Comparison of ENCODE assay signal across 8 cellular contexts in genomic region chr20:53592501-53593465, GRCh38. TPM values are rescaled to one million over a fixed set of nuclear protein-coding genes. Genes with fewer than 3 reads are reported as not detected.
DNase-seq lines count a peak whose midpoint lies in the region; ATAC-seq, FAIRE-seq and TF ChIP-seq lines count a peak whose summit lies in the region.
"Not testable (repeated sequence)": the region's sequence is repeated elsewhere in the genome, so short reads cannot be mapped to it uniquely, and the experiment has no call there.

No MANE protein-coding gene starts in this region.

- H3K36me3 ChIP-seq in hepatocyte (replicated peaks; ENCODE audit: insufficient read depth, low read depth); pancreas; upper lobe of right lung: not testable (repeated sequence)

- not testable (repeated sequence) for DNase-seq in GM12864 (ENCODE audit: low read depth)
- peak; percentile 76 for DNase-seq in NCI-H226
- DNase-seq in activated CD4-positive, alpha-beta T cell treated with anti-CD3 and anti-CD28 coated beads, Interleukin-2, amount 50 U/mL, for 1 hour: peak; percentile 43
- DNase-seq in cardiac fibroblast (ENCODE audit: low read depth in 2 of 2): peak; percentile 70 to 83
- peak; percentile 69 for DNase-seq in hepatocyte (ENCODE audit: low spot score)
- peak; percentile 58 to 85 (median 69) for DNase-seq in pancreas
- peak; percentile 81 for DNase-seq in upper lobe of right lung

- not testable (repeated sequence) for H3K27me3 ChIP-seq in hepatocyte, pancreas, upper lobe of right lung

- peak; percentile 23 for ATAC-seq in HG02759 (IDR thresholded peaks at IDR 0.05; ENCODE audit: unreplicated experiment)
- peak; percentile 10 to 24 (median 21) for ATAC-seq in pancreas
- peak; percentile 14 for ATAC-seq in upper lobe of right lung

- peaks cover 40% of the 10 kb centered on the region for H3K4me1 ChIP-seq in hepatocyte (ENCODE audit: insufficient read depth)
- peaks cover 6 to 34% (median 12%) of the 10 kb centered on the region in 3 donors for H3K4me1 ChIP-seq in pancreas
- peaks cover 14% of the 10 kb centered on the region for H3K4me1 ChIP-seq in upper lobe of right lung

- not testable (repeated sequence) for H2AFZ ChIP-seq in hepatocyte

- 1% methylated on average over 32 of the region's 73 CpGs for WGBS in hepatocyte (ENCODE audit: low lambda C conversion rate, missing lambda C conversion rate)
- 0 to 1% methylated on average over 50 to 73 of the region's 73 CpGs for WGBS in pancreas, 2 donors

- H3K4me3 ChIP-seq in GM12864 (ENCODE audit: low read depth, low read length): peak overlapping the region; percentile 92
- peak overlapping the region; percentile 73 for H3K4me3 ChIP-seq in cardiac fibroblast (replicated peaks in 1 of 2; ENCODE audit: low read depth in 2 of 2, low read length in 2 of 2)
- peak overlapping the region; percentile 59 for H3K4me3 ChIP-seq in hepatocyte
- peak overlapping the region; percentile 55 to 82 (median 74) for H3K4me3 ChIP-seq in pancreas
- H3K4me3 ChIP-seq in upper lobe of right lung: peak overlapping the region; percentile 71

- H3K9me2 ChIP-seq in hepatocyte (replicated peaks; ENCODE audit: insufficient read depth): not testable (repeated sequence)

- intact Hi-C loops in pancreas (cut with DNase I); upper lobe of right lung (cut with DNase I): not testable (repeated sequence)

- not testable (repeated sequence) for TF ChIP-seq CTCF in GM12864 (IDR thresholded peaks at IDR 0.05; ENCODE audit: low read depth, low read length, missing control alignments); cardiac fibroblast (IDR thresholded peaks at IDR 0.05; ENCODE audit: low read depth, low read length); hepatocyte (IDR thresholded peaks at IDR 0.05; ENCODE audit: poor library complexity); pancreas (IDR thresholded peaks at IDR 0.05); upper lobe of right lung (IDR thresholded peaks at IDR 0.05)

- peak overlapping the region; percentile 91 for H3K4me2 ChIP-seq in hepatocyte

- peaks cover 56% of the 10 kb centered on the region for H3K79me2 ChIP-seq in hepatocyte

- H3K27ac ChIP-seq in hepatocyte: peak overlapping the region; percentile 100
- H3K27ac ChIP-seq in pancreas: peak overlapping the region; percentile 95 to 100 (median 98)
- H3K27ac ChIP-seq in upper lobe of right lung: peak overlapping the region; percentile 97

- not testable (repeated sequence) for H3K9me3 ChIP-seq in hepatocyte (ENCODE audit: low read depth); pancreas; upper lobe of right lung

- not testable (repeated sequence) for H4K20me1 ChIP-seq in hepatocyte (ENCODE audit: insufficient read depth, poor library complexity, severe bottlenecking)

- not testable (repeated sequence) for FAIRE-seq in pancreas (lab: Jason Lieb, UNC)

RNA-seq across cellular contexts. Expression of gene ZNF217, which starts 0.9 kb away (rescaled TPM):
- total RNA-seq in hepatocyte: 32.4 and 39.9 TPM in 2 replicates
- 4.7 and 6.6 TPM in 2 replicates for polyA plus RNA-seq in hepatocyte
- 10 to 100 TPM; 10.2 to 29.5 (median 13.4) TPM for total RNA-seq in pancreas
- polyA plus RNA-seq in pancreas: 1 to 10 TPM; 4.2 to 5.1 TPM
- 30.9 TPM for total RNA-seq in upper lobe of right lung
